ENCODE assay signal across 9 cellular contexts in the genomic region with DNA sequence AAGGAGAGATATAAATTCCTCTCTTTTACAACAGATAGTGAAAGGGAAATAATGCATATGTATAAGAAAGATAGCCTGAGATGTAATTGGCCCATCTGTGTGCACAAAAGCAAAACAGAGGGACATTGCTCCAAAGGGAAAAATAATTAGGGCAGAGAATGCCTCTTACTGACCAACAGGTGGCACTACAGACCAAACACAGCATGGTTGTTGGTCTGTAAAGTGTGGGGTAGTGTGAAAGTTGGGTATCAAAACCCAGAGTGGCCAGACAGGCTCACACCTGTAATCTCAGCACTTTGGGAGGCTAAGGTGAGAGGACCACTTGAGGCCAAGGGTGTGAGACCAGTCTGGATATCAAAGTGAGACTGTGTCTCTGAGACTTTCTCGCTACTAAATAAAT. TPM values are rescaled to one million over a fixed set of nuclear protein-coding genes. Genes with fewer than 3 reads are reported as not detected.
DNase-seq lines count a peak whose midpoint lies in the region; ATAC-seq, FAIRE-seq and TF ChIP-seq lines count a peak whose summit lies in the region.
"Had no signal": no experiment of that assay in that cellular context is flagged by ENCODE, and none has a peak within 500 bp of the region (broad histone marks: within the 10 kb centered on the region; RNA-seq: fewer than 3 reads in every experiment).

No MANE protein-coding gene starts in this region.

- 100% methylated on average over 1 of the region's 1 CpG for WGBS in GM12878 (ENCODE audit: insufficient coverage, insufficient replicate concordance, low lambda C conversion rate, missing lambda C conversion rate)

- no peaks in the 10 kb centered on the region for H3K27me3 ChIP-seq in GM12878 (replicated peaks in 1 of 2; ENCODE audit: control insufficient read depth in 2 of 2, insufficient read depth in 2 of 2, low read length in 1 of 2)
- peaks cover 10% of the 10 kb centered on the region for H3K27me3 ChIP-seq in neural progenitor cell

- peaks cover 10% of the 10 kb centered on the region for H3F3A ChIP-seq in neural progenitor cell (ENCODE audit: low read depth)

- H3K27ac Mint-ChIP-seq in neural progenitor cell, result no peak overlapping the region

- CTCF ChIA-PET in GM12878 (lab: Yijun Ruan, JAX), result interaction anchor here (1.0 to 4.7 kb wide), 4 partner anchors 112 to 272 kb away, joined by 3 to 25 read pairs (median 11); no protein-coding TSS in a partner anchor

- peaks cover 13% of the 10 kb centered on the region for H3K4me1 ChIP-seq in GM12878 (ENCODE audit: control insufficient read depth, insufficient read depth, low read length)
- peaks cover 6% of the 10 kb centered on the region for H3K4me1 ChIP-seq in neural progenitor cell

- no peaks in the 10 kb centered on the region; the same call in 2 of the 3 replicates for H3K9me3 ChIP-seq in GM12878 (replicated peaks; ENCODE audit: control insufficient read depth, insufficient read depth, low read length)
- no peaks in the 10 kb centered on the region for H3K9me3 ChIP-seq in neural progenitor cell (ENCODE audit: low read depth)

- intact Hi-C loops in GM12878 (cut with micrococcal nuclease; ENCODE audit: unreplicated experiment) (loop anchor here (1.0 kb wide), 2 partner anchors 112 to 270 kb away; no protein-coding TSS in a partner anchor), posterior vena cava (cut with DNase I) (no loop called here)

- TF ChIP-seq RAD21 in GM12878 (IDR thresholded peaks at IDR 0.05; ENCODE audit: insufficient read depth, low read depth, low read length), result peak; percentile 70

- H3K79me2 ChIP-seq in GM12878 (ENCODE audit: control insufficient read depth, insufficient read depth, low read length) (peaks cover 10% of the 10 kb centered on the region), neural progenitor cell (ENCODE audit: low read depth) (no peaks in the 10 kb centered on the region)

- POLR2A ChIA-PET in GM12878 (lab: Charles Lee), result interaction anchor here (0.6 to 0.7 kb wide), 3 partner anchors 48 to 331 kb away, joined by 3 to 7 read pairs (median 4); no protein-coding TSS in a partner anchor

- peaks cover 2% of the 10 kb centered on the region for H3K36me3 Mint-ChIP-seq in neural progenitor cell

- H2AFZ ChIP-seq in GM12878 (ENCODE audit: control insufficient read depth, low read depth, low read length), result no peak overlapping the region
- H2AFZ ChIP-seq in neural progenitor cell (replicated peaks), result no peak overlapping the region

- peaks cover 10% of the 10 kb centered on the region for H3K4me1 Mint-ChIP-seq in neural progenitor cell

- peak; percentile 54 for TF ChIP-seq CTCF in LNCAP (IDR thresholded peaks at IDR 0.05)
- TF ChIP-seq CTCF in GM12878 (IDR thresholded peaks at IDR 0.05 in 2 of 3, conservative IDR thresholded peaks at IDR 0.05 in 1 of 3; ENCODE audit: control insufficient read depth in 2 of 3, extremely low read depth in 1 of 3, insufficient read depth in 1 of 3, low read depth in 3 of 3, low read length in 3 of 3), result peak; percentile 59 to 64 (median 61); a peak in 5 of 6 replicates
- peak; percentile 64 for TF ChIP-seq CTCF in neural progenitor cell (IDR thresholded peaks at IDR 0.05)

- SMC1A ChIA-PET in GM12878 (lab: Charles Lee; ENCODE audit: uncharacterized antibody, unreplicated experiment), result interaction anchor here (0.9 to 2.6 kb wide), 2 partner anchors 101 to 270 kb away, joined by 3 to 12 read pairs; no protein-coding TSS in a partner anchor

- no peak overlapping the region for H3K27ac ChIP-seq in GM12878 (ENCODE audit: control insufficient read depth, insufficient read depth)
- H3K27ac ChIP-seq in neural progenitor cell, result no peak overlapping the region

- BruUV-seq in GM12878 (replicated peaks; lab: Mats Ljungman, UMichigan), result no TSS peak

- no peak for TF ChIP-seq POLR2A in GM12878 (IDR thresholded peaks at IDR 0.05; ENCODE audit: low read depth, low read length)

- H3K4me3 ChIP-seq in GM12878 (no peak overlapping the region), neural progenitor cell (no peak overlapping the region)

- H3K9ac ChIP-seq in GM12878 (ENCODE audit: control insufficient read depth, insufficient read depth, low read length), result no peak overlapping the region
- no peak overlapping the region for H3K9ac ChIP-seq in neural progenitor cell

- RAD21 ChIA-PET in GM12878 (lab: Charles Lee; ENCODE audit: unreplicated experiment), result no interaction called here

- H4K20me1 ChIP-seq in GM12878 (ENCODE audit: control insufficient read depth, insufficient read depth) (no peaks in the 10 kb centered on the region), neural progenitor cell (ENCODE audit: low read depth) (no peaks in the 10 kb centered on the region)

- H3K36me3 ChIP-seq in GM12878 (ENCODE audit: control insufficient read depth in 2 of 2, insufficient read depth in 2 of 2, low read length in 1 of 2), result no peaks in the 10 kb centered on the region
- H3K36me3 ChIP-seq in neural progenitor cell, result no peaks in the 10 kb centered on the region

- FAIRE-seq in GM12878 (lab: Jason Lieb, UNC), result no peak

- peak; percentile 4 for DNase-seq in NCI-H2227 (lab: John Stamatoyannopoulos, UW; ENCODE audit: unreplicated experiment)
- no peak for DNase-seq in NCI-H2227 treated with DMSO at 0.1 percent for 48 hours (lab: John Stamatoyannopoulos, UW)
- DNase-seq in GM12878 (ENCODE audit: low read depth, low spot score), result no peak
- peak; percentile 34 for DNase-seq in neural progenitor cell (ENCODE audit: low spot score)
- no peak for DNase-seq in NCI-H2081 treated with DMSO at 0.1 percent for 48 hours (lab: John Stamatoyannopoulos, UW)
- no peak for DNase-seq in posterior vena cava (ENCODE audit: low spot score)
- DNase-seq: NCI-H1694 had no signal

- TF ChIP-seq EP300 in GM12878 (IDR thresholded peaks at IDR 0.05; ENCODE audit: borderline replicate concordance in 1 of 2, control insufficient read depth in 1 of 2, low read depth in 2 of 2, low read length in 2 of 2), result no peak

- no peak overlapping the region for H3K4me2 ChIP-seq in GM12878 (ENCODE audit: control insufficient read depth, insufficient read depth)
- no peak overlapping the region for H3K4me2 ChIP-seq in neural progenitor cell

- peak overlapping the region; percentile 19 for H3K4me3 Mint-ChIP-seq in neural progenitor cell

- H3K9me3 Mint-ChIP-seq in neural progenitor cell, result peaks cover 5% of the 10 kb centered on the region

- in situ Hi-C loops in GM12878 (cut with MboI), result loop anchor here (5.0 to 10.0 kb wide), 2 partner anchors 271 to 299 kb away; no protein-coding TSS in a partner anchor

- peaks cover 2% of the 10 kb centered on the region for H3K27me3 Mint-ChIP-seq in neural progenitor cell (ENCODE audit: insufficient read depth, low read depth)

- ATAC-seq in GM12878 (no peak), GM18858 (IDR thresholded peaks at IDR 0.05; ENCODE audit: unreplicated experiment) (no peak)

TF ChIP-seq in GM12878, 131 proteins besides CTCF, POLR2A, EP300 and RAD21:
- no peak for TF ChIP-seq MEF2B (IDR thresholded peaks at IDR 0.05; ENCODE audit: partially characterized antibody, poor library complexity, severe bottlenecking)
- peak; percentile 54; the same call in 1 of the 2 replicates for TF ChIP-seq SMC3 (IDR thresholded peaks at IDR 0.05; ENCODE audit: borderline replicate concordance, low read length)

RNA-seq across cellular contexts. Expression of a gene that starts 4.5 kb away (rescaled TPM):
- total RNA-seq in GM12878 (2013; cell fraction: nucleolus; rRNA removed), result 14.0 and 16.6 TPM in 2 replicates
- total RNA-seq in GM12878 (2014; rRNA removed), result 19.9 and 25.5 TPM in 2 replicates
- 6.0 and 6.5 TPM in 2 replicates for total RNA-seq in GM12878 (2014; rRNA removed; fragmentation: Illumina TruSeq; extraction: Trizol)
- 40.5 and 44.8 TPM in 2 replicates for total RNA-seq in GM12878 (2021)
- 2.6 TPM for polyA plus RNA-seq in GM12878 (2011; ENCODE audit: low read depth)
- polyA plus RNA-seq in GM12878 (2011; rRNA removed), result 8.4 and 11.6 TPM in 2 replicates
- polyA plus RNA-seq in GM12878 (2011; cell fraction: cytosol; rRNA removed), result 13.2 and 24.3 TPM in 2 replicates
- 13.6 and 19.0 TPM in 2 replicates for polyA plus RNA-seq in GM12878 (2011; cell fraction: nucleus; rRNA removed)
- polyA plus RNA-seq in GM12878 (2012), result 8.4 and 9.0 TPM in 2 replicates
- 4.8 and 6.6 TPM in 2 replicates for polyA plus RNA-seq in GM12878 (2014; fragmentation: Illumina TruSeq; extraction: Trizol)
- 1 to 10 TPM; 2.5 to 5.7 TPM for polyA plus RNA-seq in GM12878 (2014; fragmentation: Nextera tagmentation; extraction: Ambion mirVana)
- 26.7 and 31.5 TPM in 2 replicates for polyA plus RNA-seq in GM12878 (2014; rRNA removed)
- 10 to 100 TPM in 1 of 2 experiments, 1 to 10 TPM in 1; 5.4 to 12.5 TPM for polyA plus RNA-seq in GM12878 (2016; fragmentation: Nextera tagmentation; extraction: Ambion mirVana)
- polyA minus RNA-seq in GM12878 (2011; rRNA and poly(A)+ RNA removed), result 4.8 and 6.6 TPM in 2 replicates
- 12.8 and 13.8 TPM in 2 replicates for polyA minus RNA-seq in GM12878 (2011; cell fraction: cytosol; rRNA and poly(A)+ RNA removed)
- 16.1 and 29.3 TPM in 2 replicates for polyA minus RNA-seq in GM12878 (2011; cell fraction: nucleus; rRNA and poly(A)+ RNA removed)
- total RNA-seq in neural progenitor cell (ENCODE audit: low replicate concordance), result 7.3 and 27.3 TPM in 2 replicates
- total RNA-seq in posterior vena cava, result 10 to 100 TPM; 17.6 to 24.2 TPM

RNA-seq across cellular contexts. Expression of a gene that starts 6.6 kb away (rescaled TPM):
- 34.4 and 36.8 TPM in 2 replicates for total RNA-seq in GM12878 (2013; cell fraction: nucleolus; rRNA removed)
- 21.8 and 22.7 TPM in 2 replicates for total RNA-seq in GM12878 (2014; rRNA removed)
- 25.2 and 27.5 TPM in 2 replicates for total RNA-seq in GM12878 (2014; rRNA removed; fragmentation: Illumina TruSeq; extraction: Trizol)
- total RNA-seq in GM12878 (2021), result 19.2 and 24.1 TPM in 2 replicates
- 10.7 TPM for polyA plus RNA-seq in GM12878 (2011; ENCODE audit: low read depth)
- polyA plus RNA-seq in GM12878 (2011; rRNA removed), result 11.2 and 15.4 TPM in 2 replicates
- 8.8 and 9.4 TPM in 2 replicates for polyA plus RNA-seq in GM12878 (2011; cell fraction: cytosol; rRNA removed)
- polyA plus RNA-seq in GM12878 (2011; cell fraction: nucleus; rRNA removed), result 9.4 and 11.4 TPM in 2 replicates
- polyA plus RNA-seq in GM12878 (2012), result 14.4 and 14.7 TPM in 2 replicates
- polyA plus RNA-seq in GM12878 (2014; fragmentation: Illumina TruSeq; extraction: Trizol), result 24.7 and 25.7 TPM in 2 replicates
- 10 to 100 TPM; 10.2 to 16.7 TPM for polyA plus RNA-seq in GM12878 (2014; fragmentation: Nextera tagmentation; extraction: Ambion mirVana)
- 16.5 and 16.7 TPM in 2 replicates for polyA plus RNA-seq in GM12878 (2014; rRNA removed)
- 10 to 100 TPM; 39.0 to 39.8 TPM for polyA plus RNA-seq in GM12878 (2016; fragmentation: Nextera tagmentation; extraction: Ambion mirVana)
- polyA minus RNA-seq in GM12878 (2011; rRNA and poly(A)+ RNA removed), result 8.0 and 9.7 TPM in 2 replicates
- polyA minus RNA-seq in GM12878 (2011; cell fraction: cytosol; rRNA and poly(A)+ RNA removed), result 3.6 and 5.9 TPM in 2 replicates
- polyA minus RNA-seq in GM12878 (2011; cell fraction: nucleus; rRNA and poly(A)+ RNA removed), result 7.3 and 9.2 TPM in 2 replicates
- 24.1 and 31.5 TPM in 2 replicates for total RNA-seq in neural progenitor cell (ENCODE audit: low replicate concordance)
- 10 to 100 TPM; 21.0 to 24.1 TPM for total RNA-seq in posterior vena cava

Comparison
In these comparisons a context has a peak if more than half of its experiments do, and no peak if none do; other contexts are left out.
1. DNase-seq: peak in NCI-H2227 (single experiment) and neural progenitor cell (single experiment); none in NCI-H2227 treated with DMSO at 0.1 percent for 48 hours (single experiment), GM12878 (single experiment), NCI-H2081 treated with DMSO at 0.1 percent for 48 hours (single experiment) and posterior vena cava (single experiment).
2. Peak in every context shown above with its lines, with median percentiles within 50 percentile points of each other: CTCF ChIP-seq.